In genomic region chr4:184728858-184729257, GRCh38 we compare ENCODE assay signal across 26 cellular contexts. TPM values are rescaled to one million over a fixed set of nuclear protein-coding genes. Genes with fewer than 3 reads are reported as not detected.
DNase-seq lines count a peak whose midpoint lies in the region; ATAC-seq, FAIRE-seq and TF ChIP-seq lines count a peak whose summit lies in the region.
"Had no signal": no experiment of that assay in that cellular context is flagged by ENCODE, and none has a peak within 500 bp of the region (broad histone marks: within the 10 kb centered on the region; RNA-seq: fewer than 3 reads in every experiment).

No MANE protein-coding gene starts in this region.

- intact Hi-C loops in activated CD4-positive, alpha-beta T cell treated with anti-CD3 and anti-CD28 coated beads, Interleukin-2, amount 10 ng/mL, durations not matched to agents 24 days and 14 days (cut with micrococcal nuclease) = no loop called here

- peak overlapping the region; percentile 47 for H3K27ac Mint-ChIP-seq in activated CD4-positive, alpha-beta T cell treated with anti-CD3 and anti-CD28 coated beads, Interleukin-2, amount 10 ng/mL, durations not matched to agents 24 days and 14 days
- H3K27ac Mint-ChIP-seq: activated naive CD8-positive, alpha-beta T cell had no signal

- H3K4me1 ChIP-seq in foreskin keratinocyte (peaks cover 12% of the 10 kb centered on the region), small intestine (ENCODE audit: control insufficient read depth in 2 of 2, insufficient read depth in 1 of 2, low read depth in 1 of 2, low read length in 1 of 2) (no peaks in the 10 kb centered on the region)
- H3K4me1 ChIP-seq: uterus had no signal

- no peak overlapping the region for H3K4me3 Mint-ChIP-seq in activated CD4-positive, alpha-beta T cell treated with anti-CD3 and anti-CD28 coated beads, Interleukin-2, amount 10 ng/mL, durations not matched to agents 24 days and 14 days
- H3K4me3 Mint-ChIP-seq: activated naive CD8-positive, alpha-beta T cell; naive thymus-derived CD8-positive, alpha-beta T cell had no signal

- no peak for FAIRE-seq in small intestine (lab: Jason Lieb, UNC)
- FAIRE-seq: H1 had no signal

- WGBS in small intestine, 3 donors = 29 to 50% (median 40%) methylated on average over 2 of the region's 2 CpGs

- H3K9me3 ChIP-seq in small intestine (ENCODE audit: control insufficient read depth, low read depth) = no peaks in the 10 kb centered on the region
- H3K9me3 ChIP-seq: BLaER1, esophagus muscularis mucosa, uterus had no signal

- H3K27me3 ChIP-seq in brain microvascular endothelial cell (replicated peaks) (no peaks in the 10 kb centered on the region), foreskin keratinocyte (no peaks in the 10 kb centered on the region), small intestine (ENCODE audit: control insufficient read depth in 2 of 2, insufficient read depth in 2 of 2, low read length in 2 of 2) (no peaks in the 10 kb centered on the region)
- H3K27me3 ChIP-seq: BLaER1, cardiac muscle cell, uterus had no signal

- peaks cover 49% of the 10 kb centered on the region for H3K4me1 Mint-ChIP-seq in activated CD4-positive, alpha-beta T cell treated with anti-CD3 and anti-CD28 coated beads, Interleukin-2, amount 10 ng/mL, durations not matched to agents 24 days and 14 days

- H3K36me3 ChIP-seq in brain microvascular endothelial cell (replicated peaks) = no peaks in the 10 kb centered on the region
- H3K36me3 ChIP-seq in small intestine (ENCODE audit: control insufficient read depth in 2 of 2, insufficient read depth in 2 of 2, low read length in 2 of 2) = no peaks in the 10 kb centered on the region
- H3K36me3 ChIP-seq: cardiac muscle cell, esophagus muscularis mucosa, uterus had no signal

- H3K27ac ChIP-seq in brain microvascular endothelial cell = peak overlapping the region; percentile 89
- H3K27ac ChIP-seq in foreskin keratinocyte = peak overlapping the region; percentile 66
- H3K27ac ChIP-seq in small intestine (ENCODE audit: low read depth in 1 of 2, low read length in 1 of 2) = no peak overlapping the region
- H3K27ac ChIP-seq: BLaER1, cardiac muscle cell, esophagus muscularis mucosa, uterus had no signal

- TF ChIP-seq CTCF in brain microvascular endothelial cell (IDR thresholded peaks at IDR 0.05; ENCODE audit: low read depth, low read length, missing control alignments) = no peak
- no peak for TF ChIP-seq CTCF in foreskin keratinocyte (conservative IDR thresholded peaks at IDR 0.05)

- no peak for DNase-seq in activated CD4-positive, alpha-beta T cell treated with anti-CD3 and anti-CD28 coated beads, Interleukin-2, amount 10 ng/mL, durations not matched to agents 24 days and 14 days
- DNase-seq in activated CD4-positive, alpha-beta T cell treated with anti-CD3 and anti-CD28 coated beads, Interleukin-2, amount 50 U/mL, for 1 hour = no peak
- peak; percentile 72 for DNase-seq in brain microvascular endothelial cell
- peak; percentile 69 to 81 for DNase-seq in foreskin keratinocyte
- DNase-seq in small intestine = peak; percentile 52
- no peak for DNase-seq in iPS-NIHi11 (ENCODE audit: low spot score)
- DNase-seq in ACHN = no peak
- DNase-seq: 8988T; activated CD4-positive, CD25-positive, alpha-beta regulatory T cell; activated CD8-positive, alpha-beta memory T cell treated with anti-CD3 and anti-CD28 coated beads for 24 hours; Kasumi-1; naive thymus-derived CD8-positive, alpha-beta T cell; NCI-H1105; NCI-H69; Right ventricle myocardium superior; stimulated activated CD4-positive, alpha-beta T cell treated with anti-CD3 and anti-CD28 coated beads, Interleukin-4, amount 100 ng/mL, for 4 hours; substantia nigra; T-helper 2 cell; uterus had no signal

- H3K36me3 Mint-ChIP-seq in activated CD4-positive, alpha-beta T cell treated with anti-CD3 and anti-CD28 coated beads, Interleukin-2, amount 10 ng/mL, durations not matched to agents 24 days and 14 days (ENCODE audit: low read depth) = peaks cover 55% of the 10 kb centered on the region
- H3K36me3 Mint-ChIP-seq: naive thymus-derived CD8-positive, alpha-beta T cell had no signal

- H3K4me3 ChIP-seq in brain microvascular endothelial cell (ENCODE audit: low read depth, low read length) (no peak overlapping the region), small intestine (ENCODE audit: low read depth in 1 of 2, low read length in 2 of 2) (no peak overlapping the region)
- H3K4me3 ChIP-seq: BLaER1, cardiac muscle cell, esophagus muscularis mucosa, lung, uterus had no signal

- ATAC-seq in foreskin keratinocyte = peak; percentile 57
- ATAC-seq in HG03196 (IDR thresholded peaks at IDR 0.05; ENCODE audit: unreplicated experiment) = no peak
- ATAC-seq: naive thymus-derived CD8-positive, alpha-beta T cell had no signal

- H3K9me3 Mint-ChIP-seq in activated CD4-positive, alpha-beta T cell treated with anti-CD3 and anti-CD28 coated beads, Interleukin-2, amount 10 ng/mL, durations not matched to agents 24 days and 14 days = no peaks in the 10 kb centered on the region
- H3K9me3 Mint-ChIP-seq: naive thymus-derived CD8-positive, alpha-beta T cell had no signal

- no peaks in the 10 kb centered on the region for H3K27me3 Mint-ChIP-seq in activated CD4-positive, alpha-beta T cell treated with anti-CD3 and anti-CD28 coated beads, Interleukin-2, amount 10 ng/mL, durations not matched to agents 24 days and 14 days
- H3K27me3 Mint-ChIP-seq: activated naive CD8-positive, alpha-beta T cell; naive thymus-derived CD8-positive, alpha-beta T cell had no signal

- in situ Hi-C loops in brain microvascular endothelial cell (cut with HindIII; ENCODE audit: low pct_ligation_motif_present, low sequenced_read_pairs) (no loop called here), ACHN (cut with HindIII; ENCODE audit: low pct_ligation_motif_present, low pct_unique_long_range_greater_than_20kb, low sequenced_read_pairs) (no loop called here)

RNA-seq across cellular contexts. Expression of gene CENPU, which starts 5.0 kb away (rescaled TPM):
- 71.7 and 75.5 TPM in 2 replicates for total RNA-seq in activated CD4-positive, alpha-beta T cell treated with anti-CD3 and anti-CD28 coated beads, Interleukin-2, amount 10 ng/mL, durations not matched to agents 24 days and 14 days
- 43.3 and 45.6 TPM in 2 replicates for total RNA-seq in foreskin keratinocyte
- polyA plus RNA-seq in foreskin keratinocyte = 32.7 and 37.3 TPM in 2 replicates
- polyA plus RNA-seq in small intestine = 10 to 100 TPM in 1 of 3 donors, 1 to 10 TPM in 2; 1.6 to 17.2 (median 1.8) TPM

Comparison
In these comparisons a context has a peak if more than half of its experiments do, and no peak if none do; other contexts are left out.
1. DNase-seq: peak in brain microvascular endothelial cell (single experiment), foreskin keratinocyte (2 of 2) and small intestine (single experiment); none in activated CD4-positive, alpha-beta T cell treated with anti-CD3 and anti-CD28 coated beads, Interleukin-2, amount 10 ng/mL, durations not matched to agents 24 days and 14 days (single experiment), activated CD4-positive, alpha-beta T cell treated with anti-CD3 and anti-CD28 coated beads, Interleukin-2, amount 50 U/mL, for 1 hour (single experiment), iPS-NIHi11 (single experiment) and ACHN (single experiment).
2. H3K27ac ChIP-seq: peak in brain microvascular endothelial cell (single experiment) and foreskin keratinocyte (single experiment); none in small intestine (0 of 2).